ENCODE assay signal across 1 cellular context in the genomic region with DNA sequence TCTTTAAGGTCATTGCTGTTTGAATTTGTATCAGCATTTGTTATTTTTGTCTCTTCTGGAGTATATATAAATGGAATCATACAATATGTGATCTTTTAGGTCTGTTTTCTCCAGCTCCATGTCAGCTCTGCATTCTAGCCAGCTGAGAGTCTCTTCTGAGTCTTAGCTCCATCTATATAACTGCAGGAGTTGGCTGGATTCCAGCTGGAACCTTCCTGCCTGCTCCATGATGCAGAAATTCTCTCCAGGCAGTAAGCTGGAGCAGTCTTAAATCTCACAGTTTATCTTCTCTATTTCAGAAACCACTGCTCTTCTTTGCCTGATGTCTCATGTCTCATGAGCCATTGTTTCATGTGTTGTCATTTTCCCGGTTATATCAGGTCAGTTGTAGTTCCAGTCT.
TF ChIP-seq lines count a peak whose summit lies in the region.

No MANE protein-coding gene starts in this region.

TF ChIP-seq in IMR-90, 13 proteins besides CTCF, POLR2A, EP300 and RAD21 (continued from another document):
- TF ChIP-seq RCOR1 (IDR thresholded peaks at IDR 0.05; ENCODE audit: insufficient replicate concordance, low read length) (no peak), SMC3 (IDR thresholded peaks at IDR 0.05; ENCODE audit: low read depth, low read length) (no peak), MAFK (IDR thresholded peaks at IDR 0.05; ENCODE audit: low read depth, low read length) (no peak), BHLHE40 (IDR thresholded peaks at IDR 0.05; ENCODE audit: low read depth, low read length) (no peak)
- TF ChIP-seq, protein P1, sequence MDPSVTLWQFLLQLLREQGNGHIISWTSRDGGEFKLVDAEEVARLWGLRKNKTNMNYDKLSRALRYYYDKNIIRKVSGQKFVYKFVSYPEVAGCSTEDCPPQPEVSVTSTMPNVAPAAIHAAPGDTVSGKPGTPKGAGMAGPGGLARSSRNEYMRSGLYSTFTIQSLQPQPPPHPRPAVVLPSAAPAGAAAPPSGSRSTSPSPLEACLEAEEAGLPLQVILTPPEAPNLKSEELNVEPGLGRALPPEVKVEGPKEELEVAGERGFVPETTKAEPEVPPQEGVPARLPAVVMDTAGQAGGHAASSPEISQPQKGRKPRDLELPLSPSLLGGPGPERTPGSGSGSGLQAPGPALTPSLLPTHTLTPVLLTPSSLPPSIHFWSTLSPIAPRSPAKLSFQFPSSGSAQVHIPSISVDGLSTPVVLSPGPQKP (IDR thresholded peaks at IDR 0.05; ENCODE audit: borderline replicate concordance, low read depth, low read length): no peak
